In the genomic region with DNA sequence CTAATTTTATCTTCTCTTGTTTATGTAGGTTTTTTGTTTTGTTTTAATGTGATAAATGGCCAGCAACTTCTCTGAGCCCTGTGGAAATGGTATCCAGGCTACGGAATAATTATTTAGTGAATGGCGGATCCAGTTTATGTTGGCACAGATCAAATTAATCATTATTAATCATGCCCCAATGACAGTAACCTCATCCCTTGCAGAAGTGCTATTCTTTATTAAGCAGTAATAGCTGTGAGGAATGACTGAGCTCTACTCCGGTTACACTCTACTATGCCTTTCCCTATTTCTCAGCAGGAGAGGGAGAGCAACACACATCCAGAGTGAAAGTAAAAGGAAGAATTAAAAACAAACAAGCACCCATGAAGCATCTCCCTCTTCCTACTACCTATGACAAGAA, we compare ENCODE assay signal across 33 cellular contexts.
DNase-seq lines count a peak whose midpoint lies in the region; ATAC-seq, FAIRE-seq and TF ChIP-seq lines count a peak whose summit lies in the region.
"Had no signal": no experiment of that assay in that cellular context is flagged by ENCODE, and none has a peak within 500 bp of the region (broad histone marks: within the 10 kb centered on the region; RNA-seq: fewer than 3 reads in every experiment).

No MANE protein-coding gene starts in this region.

- no peak overlapping the region for H3K4me3 Mint-ChIP-seq in endodermal cell
- H3K4me3 Mint-ChIP-seq: activated naive CD8-positive, alpha-beta T cell treated with anti-CD3 and anti-CD28 coated beads for 36 hours; CD4-positive, alpha-beta memory T cell; HFFc6; neural crest cell; stimulated activated naive CD8-positive, alpha-beta T cell treated with anti-CD3 and anti-CD28 coated beads, Interleukin-15, amount 100 ng/mL, for 72 hours; T-helper 17 cell had no signal

- H3K9me3 Mint-ChIP-seq in endodermal cell, result no peaks in the 10 kb centered on the region
- H3K9me3 Mint-ChIP-seq: CD4-positive, alpha-beta memory T cell; HFFc6 had no signal

- DNase-seq in NCI-H748 (lab: John Stamatoyannopoulos, UW; ENCODE audit: unreplicated experiment) (peak; percentile 39), NCI-H748 treated with DMSO at 0.1 percent for 48 hours (lab: John Stamatoyannopoulos, UW) (no peak), endodermal cell (no peak), pancreas (no peak), vagina (ENCODE audit: extremely low spot score in 2 of 2) (no peak), left ventricle myocardium superior (no peak), kidney glomerular epithelial cell (lab: John Stamatoyannopoulos, UW) (no peak), CD1c-positive myeloid dendritic cell (ENCODE audit: extremely low spot score) (no peak)
- DNase-seq: 8988T; activated CD4-positive, alpha-beta T cell treated with anti-CD3 and anti-CD28 coated beads for 48 hours; activated effector memory CD4-positive, alpha-beta T cell treated with anti-CD3 and anti-CD28 coated beads, Interleukin-2, amount 50 U/mL, for 16 hours; activated naive CD8-positive, alpha-beta T cell treated with anti-CD3 and anti-CD28 coated beads for 36 hours; activated T-cell treated with anti-CD3 and anti-CD28 coated beads, Interleukin-2, amount 50 U/mL, for 1 hour; CD4-positive, alpha-beta memory T cell; central memory CD4-positive, alpha-beta T cell; glutamatergic neuron; HFFc6; islet precursor cell; Karpas-422; NCI-H2029; NK-92 treated with Interleukin-12 subunit alpha and Interleukin-12 subunit beta, amount 100 ng/mL, for 24 hours; PC-9; posterior cingulate gyrus; stimulated activated naive CD8-positive, alpha-beta T cell treated with anti-CD3 and anti-CD28 coated beads, Interleukin-15, amount 100 ng/mL, for 72 hours; T-helper 17 cell; tibial artery had no signal

- H3K4me1 ChIP-seq in endodermal cell (ENCODE audit: control insufficient read depth, insufficient read depth, low read length), result peaks cover 7% of the 10 kb centered on the region
- H3K4me1 ChIP-seq in pancreas, result peaks cover 27 to 33% (median 27%) of the 10 kb centered on the region in 3 donors
- H3K4me1 ChIP-seq in vagina, result peaks cover 33% of the 10 kb centered on the region

- intact Hi-C loops in pancreas (cut with DNase I), result no loop called here
- intact Hi-C loops in vagina (cut with DNase I), result no loop called here
- intact Hi-C loops in left ventricle myocardium superior (cut with micrococcal nuclease), result no loop called here

- H3K27me3 ChIP-seq in endodermal cell (ENCODE audit: control insufficient read depth, insufficient read depth, low read length, poor library complexity, severe bottlenecking), result no peaks in the 10 kb centered on the region
- no peaks in the 10 kb centered on the region for H3K27me3 ChIP-seq in pancreas
- no peaks in the 10 kb centered on the region for H3K27me3 ChIP-seq in vagina
- H3K27me3 ChIP-seq: ascending aorta, tibial artery had no signal

- H3K9ac ChIP-seq in endodermal cell (ENCODE audit: extremely low read depth, low read length, poor library complexity, severe bottlenecking), result no peak overlapping the region
- H3K9ac ChIP-seq: GM23248 had no signal

- H3K36me3 ChIP-seq in endodermal cell (ENCODE audit: control insufficient read depth, insufficient read depth, low read length) (no peaks in the 10 kb centered on the region), pancreas (no peaks in the 10 kb centered on the region), vagina (no peaks in the 10 kb centered on the region)
- H3K36me3 ChIP-seq: ascending aorta, tibial artery had no signal

- H3K27ac ChIP-seq in endodermal cell (ENCODE audit: low read depth, low read length), result peak overlapping the region; percentile 20
- H3K27ac ChIP-seq in pancreas, result peak overlapping the region in 2 of 4 donors; percentile 2 to 50
- H3K27ac ChIP-seq in vagina, result peak overlapping the region; percentile 42
- H3K27ac ChIP-seq: GM23248, PC-9, tibial artery had no signal

- H3K9me3 ChIP-seq in endodermal cell (ENCODE audit: control insufficient read depth, low read length), result no peaks in the 10 kb centered on the region
- H3K9me3 ChIP-seq in pancreas, result no peaks in the 10 kb centered on the region
- H3K9me3 ChIP-seq in vagina, result no peaks in the 10 kb centered on the region
- H3K9me3 ChIP-seq: ascending aorta, tibial artery had no signal

- peaks cover 4% of the 10 kb centered on the region for H3K36me3 Mint-ChIP-seq in endodermal cell (ENCODE audit: low read depth)
- H3K36me3 Mint-ChIP-seq: activated naive CD8-positive, alpha-beta T cell treated with anti-CD3 and anti-CD28 coated beads for 36 hours; CD4-positive, alpha-beta memory T cell had no signal

- no peak for TF ChIP-seq POLR2A in vagina (IDR thresholded peaks at IDR 0.05)

- H3K4me1 Mint-ChIP-seq in endodermal cell, result peaks cover 12% of the 10 kb centered on the region

- FAIRE-seq in pancreas (lab: Jason Lieb, UNC), result no peak
- FAIRE-seq: endothelial cell of umbilical vein, GM12892 had no signal

- H3K27ac Mint-ChIP-seq in endodermal cell, result no peak overlapping the region
- H3K27ac Mint-ChIP-seq: activated naive CD8-positive, alpha-beta T cell treated with anti-CD3 and anti-CD28 coated beads for 36 hours; CD4-positive, alpha-beta memory T cell; HFFc6; stimulated activated naive CD8-positive, alpha-beta T cell treated with anti-CD3 and anti-CD28 coated beads, Interleukin-15, amount 100 ng/mL, for 72 hours; T-helper 17 cell had no signal

- no peak for TF ChIP-seq CTCF in endodermal cell (conservative IDR thresholded peaks at IDR 0.05)
- no peak for TF ChIP-seq CTCF in pancreas (IDR thresholded peaks at IDR 0.05)
- TF ChIP-seq CTCF in vagina (IDR thresholded peaks at IDR 0.05), result no peak

- WGBS in endodermal cell (ENCODE audit: insufficient coverage in 1 of 2, insufficient read length in 1 of 2), 2 experiments, result 82 to 97% methylated on average over 2 to 3 of the region's 3 CpGs
- WGBS in pancreas, 2 donors, result 55 to 62% methylated on average over 3 of the region's 3 CpGs

- ATAC-seq in pancreas, result peak in 3 of 4 donors; percentile 48 to 80 (median 71)
- ATAC-seq in left ventricle myocardium superior, result no peak
- ATAC-seq: Right ventricle myocardium inferior; SK-N-SH treated with all-trans-retinoic acid at 6 μM for 48 hours; stimulated activated naive CD8-positive, alpha-beta T cell treated with anti-CD3 and anti-CD28 coated beads, Interleukin-15, amount 100 ng/mL, for 72 hours; T-helper 17 cell had no signal

- no peak overlapping the region for H3K4me3 ChIP-seq in endodermal cell (ENCODE audit: low read length)
- H3K4me3 ChIP-seq in pancreas, result no peak overlapping the region
- no peak overlapping the region for H3K4me3 ChIP-seq in vagina
- H3K4me3 ChIP-seq: ascending aorta, GM23248, PC-9, tibial artery had no signal

- peaks cover 3% of the 10 kb centered on the region for H3K27me3 Mint-ChIP-seq in endodermal cell (ENCODE audit: insufficient read depth)
- H3K27me3 Mint-ChIP-seq: T-helper 17 cell had no signal
